ENCODE assay signal across 35 cellular contexts in genomic region chr3:57391767-57392166, GRCh38.
"Had no signal": no experiment of that assay in that cellular context is flagged by ENCODE, and none has a peak within 500 bp of the region (broad histone marks: within the 10 kb centered on the region; RNA-seq: fewer than 3 reads in every experiment).

No MANE protein-coding gene starts in this region.

- H3K36me3 ChIP-seq: MG63 had no signal

- H3K27me3 ChIP-seq: MG63 had no signal

- DNase-seq: Karpas-422, Kasumi-1, MG63, MM.1S, MV-4-11, NCI-H1048, NCI-H1092, NCI-H1092 treated with DMSO at 0.1 percent for 48 hours, NCI-H1105, NCI-H1105 treated with DMSO at 0.1 percent for 48 hours, NCI-H1417, NCI-H1417 treated with DMSO at 0.1 percent for 48 hours, NCI-H1436, NCI-H1436 treated with DMSO at 0.1 percent for 48 hours, NCI-H146, NCI-H1694, NCI-H1694 treated with DMSO at 0.1 percent for 48 hours, NCI-H187, NCI-H187 treated with DMSO at 0.1 percent for 48 hours, NCI-H1930, NCI-H2029, NCI-H2029 treated with DMSO at 0.1 percent for 48 hours, NCI-H2081, NCI-H2081 treated with DMSO at 0.1 percent for 48 hours, NCI-H2107, NCI-H2171, NCI-H2171 treated with DMSO at 0.1 percent for 48 hours, NCI-H2227 treated with DMSO at 0.1 percent for 48 hours, NCI-H226, NCI-H345, NCI-H446, NCI-H446 treated with DMSO at 0.1 percent for 48 hours, NCI-H510A, NCI-H510A treated with DMSO at 0.1 percent for 48 hours, NCI-H524 had no signal

- H3K4me3 ChIP-seq: MG63 had no signal

- H3K9me3 ChIP-seq: MG63 had no signal
